In genomic region chr3:42822828-42823227, GRCh38 we compare ENCODE assay signal across 1 cellular context.
TF ChIP-seq lines count a peak whose summit lies in the region.

No MANE protein-coding gene starts in this region.

TF ChIP-seq in HepG2, 621 proteins besides CTCF, POLR2A, EP300 and RAD21 (continued from another document and continues in another):
- TF ChIP-seq MYPOP (CRISPR knock-in tag; IDR thresholded peaks at IDR 0.05) = 0 out of 2 replicates have a peak, but pooled peaks have one; percentile 11
- peak; percentile 34; the same call in 1 of the 2 replicates for TF ChIP-seq PHF8 (CRISPR knock-in tag; IDR thresholded peaks at IDR 0.05)
- peak in 1 of 2 experiments; percentile 23; a peak in 1 of 4 replicates for TF ChIP-seq KLF16 (CRISPR knock-in tag; IDR thresholded peaks at IDR 0.05)
- no peak for TF ChIP-seq SOX6 (IDR thresholded peaks at IDR 0.05)
- TF ChIP-seq SOX6 (CRISPR knock-in tag; IDR thresholded peaks at IDR 0.05) = 0 out of 2 replicates have a peak, but pooled peaks have one; percentile 9
- no peak for TF ChIP-seq TFDP1 (CRISPR knock-in tag; IDR thresholded peaks at IDR 0.05; ENCODE audit: borderline replicate concordance)
- TF ChIP-seq, protein P1, sequence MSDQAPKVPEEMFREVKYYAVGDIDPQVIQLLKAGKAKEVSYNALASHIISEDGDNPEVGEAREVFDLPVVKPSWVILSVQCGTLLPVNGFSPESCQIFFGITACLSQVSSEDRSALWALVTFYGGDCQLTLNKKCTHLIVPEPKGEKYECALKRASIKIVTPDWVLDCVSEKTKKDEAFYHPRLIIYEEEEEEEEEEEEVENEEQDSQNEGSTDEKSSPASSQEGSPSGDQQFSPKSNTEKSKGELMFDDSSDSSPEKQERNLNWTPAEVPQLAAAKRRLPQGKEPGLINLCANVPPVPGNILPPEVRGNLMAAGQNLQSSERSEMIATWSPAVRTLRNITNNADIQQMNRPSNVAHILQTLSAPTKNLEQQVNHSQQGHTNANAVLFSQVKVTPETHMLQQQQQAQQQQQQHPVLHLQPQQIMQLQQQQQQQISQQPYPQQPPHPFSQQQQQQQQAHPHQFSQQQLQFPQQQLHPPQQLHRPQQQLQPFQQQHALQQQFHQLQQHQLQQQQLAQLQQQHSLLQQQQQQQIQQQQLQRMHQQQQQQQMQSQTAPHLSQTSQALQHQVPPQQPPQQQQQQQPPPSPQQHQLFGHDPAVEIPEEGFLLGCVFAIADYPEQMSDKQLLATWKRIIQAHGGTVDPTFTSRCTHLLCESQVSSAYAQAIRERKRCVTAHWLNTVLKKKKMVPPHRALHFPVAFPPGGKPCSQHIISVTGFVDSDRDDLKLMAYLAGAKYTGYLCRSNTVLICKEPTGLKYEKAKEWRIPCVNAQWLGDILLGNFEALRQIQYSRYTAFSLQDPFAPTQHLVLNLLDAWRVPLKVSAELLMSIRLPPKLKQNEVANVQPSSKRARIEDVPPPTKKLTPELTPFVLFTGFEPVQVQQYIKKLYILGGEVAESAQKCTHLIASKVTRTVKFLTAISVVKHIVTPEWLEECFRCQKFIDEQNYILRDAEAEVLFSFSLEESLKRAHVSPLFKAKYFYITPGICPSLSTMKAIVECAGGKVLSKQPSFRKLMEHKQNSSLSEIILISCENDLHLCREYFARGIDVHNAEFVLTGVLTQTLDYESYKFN (CRISPR knock-in tag; conservative IDR thresholded peaks at IDR 0.05) = peak; percentile 42; the same call in 1 of the 2 replicates
- TF ChIP-seq IRF2 (CRISPR knock-in tag; IDR thresholded peaks at IDR 0.05) = peak; percentile 12; the same call in 1 of the 2 replicates
- peak; percentile 35; the same call in 1 of the 2 replicates for TF ChIP-seq EHMT2 (IDR thresholded peaks at IDR 0.05; ENCODE audit: borderline replicate concordance, low read depth, low read length)
- 0 out of 2 replicates have a peak, but pooled peaks have one; percentile 16 for TF ChIP-seq GATAD1 (CRISPR knock-in tag; IDR thresholded peaks at IDR 0.05)
- 0 out of 2 replicates have a peak, but pooled peaks have one; percentile 21 for TF ChIP-seq ZBTB25 (CRISPR knock-in tag; IDR thresholded peaks at IDR 0.05)
- 0 out of 2 replicates have a peak, but pooled peaks have one; percentile 58 for TF ChIP-seq KAT7 (CRISPR knock-in tag; IDR thresholded peaks at IDR 0.05; ENCODE audit: borderline replicate concordance)
- TF ChIP-seq ZHX2 (IDR thresholded peaks at IDR 0.05; ENCODE audit: low read depth) = 0 out of 2 replicates have a peak, but pooled peaks have one; percentile 46
- no peak for TF ChIP-seq ZHX2 (CRISPR knock-in tag; IDR thresholded peaks at IDR 0.05; ENCODE audit: borderline replicate concordance)
- TF ChIP-seq, protein P2, sequence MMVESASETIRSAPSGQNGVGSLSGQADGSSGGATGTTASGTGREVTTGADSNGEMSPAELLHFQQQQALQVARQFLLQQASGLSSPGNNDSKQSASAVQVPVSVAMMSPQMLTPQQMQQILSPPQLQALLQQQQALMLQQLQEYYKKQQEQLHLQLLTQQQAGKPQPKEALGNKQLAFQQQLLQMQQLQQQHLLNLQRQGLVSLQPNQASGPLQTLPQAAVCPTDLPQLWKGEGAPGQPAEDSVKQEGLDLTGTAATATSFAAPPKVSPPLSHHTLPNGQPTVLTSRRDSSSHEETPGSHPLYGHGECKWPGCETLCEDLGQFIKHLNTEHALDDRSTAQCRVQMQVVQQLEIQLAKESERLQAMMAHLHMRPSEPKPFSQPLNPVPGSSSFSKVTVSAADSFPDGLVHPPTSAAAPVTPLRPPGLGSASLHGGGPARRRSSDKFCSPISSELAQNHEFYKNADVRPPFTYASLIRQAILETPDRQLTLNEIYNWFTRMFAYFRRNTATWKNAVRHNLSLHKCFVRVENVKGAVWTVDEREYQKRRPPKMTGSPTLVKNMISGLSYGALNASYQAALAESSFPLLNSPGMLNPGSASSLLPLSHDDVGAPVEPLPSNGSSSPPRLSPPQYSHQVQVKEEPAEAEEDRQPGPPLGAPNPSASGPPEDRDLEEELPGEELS (CRISPR knock-in tag; IDR thresholded peaks at IDR 0.05) = peak; percentile 71
- 0 out of 2 replicates have a peak, but pooled peaks have one; percentile 17 for TF ChIP-seq CEBPG (CRISPR knock-in tag; IDR thresholded peaks at IDR 0.05)
- TF ChIP-seq HNF1A (IDR thresholded peaks at IDR 0.05; ENCODE audit: low read depth) = no peak
- peak; percentile 28; the same call in 1 of the 2 replicates for TF ChIP-seq HNF1A (CRISPR knock-in tag; IDR thresholded peaks at IDR 0.05; ENCODE audit: borderline replicate concordance)
- no peak for TF ChIP-seq KLF11 (CRISPR knock-in tag; IDR thresholded peaks at IDR 0.05)
- TF ChIP-seq ZNF547 (CRISPR knock-in tag; IDR thresholded peaks at IDR 0.05) = no peak
- TF ChIP-seq NFKBIZ (CRISPR knock-in tag; IDR thresholded peaks at IDR 0.05) = 0 out of 2 replicates have a peak, but pooled peaks have one; percentile 6
- TF ChIP-seq HDAC2 (CRISPR knock-in tag; IDR thresholded peaks at IDR 0.05) = peak; percentile 26; the same call in 1 of the 2 replicates
- TF ChIP-seq HDAC1 (CRISPR knock-in tag; IDR thresholded peaks at IDR 0.05) = no peak
- peak; percentile 59 for TF ChIP-seq ZFX (CRISPR knock-in tag; IDR thresholded peaks at IDR 0.05; ENCODE audit: low read depth)
- 0 out of 2 replicates have a peak, but pooled peaks have one; percentile 33 for TF ChIP-seq DMAP1 (CRISPR knock-in tag; IDR thresholded peaks at IDR 0.05)
- 0 out of 2 replicates have a peak, but pooled peaks have one; percentile 47 for TF ChIP-seq ZNF614 (CRISPR knock-in tag; IDR thresholded peaks at IDR 0.05; ENCODE audit: borderline replicate concordance)
- peak; percentile 72; the same call in 1 of the 2 replicates for TF ChIP-seq SSRP1 (CRISPR knock-in tag; IDR thresholded peaks at IDR 0.05)
- TF ChIP-seq ZFY (CRISPR knock-in tag; IDR thresholded peaks at IDR 0.05) = peak; percentile 49
- TF ChIP-seq ZNF792 (CRISPR knock-in tag; IDR thresholded peaks at IDR 0.05) = peak; percentile 76; the same call in 1 of the 2 replicates
- peak; percentile 77 for TF ChIP-seq TCF7 (IDR thresholded peaks at IDR 0.05; ENCODE audit: low read depth)
- peak; percentile 67 for TF ChIP-seq ZNF644 (CRISPR knock-in tag; IDR thresholded peaks at IDR 0.05; ENCODE audit: low read depth)
- 0 out of 2 replicates have a peak, but pooled peaks have one; percentile 10 for TF ChIP-seq BHLHE40 (IDR thresholded peaks at IDR 0.05; ENCODE audit: low read length)
- TF ChIP-seq ZNF331 (CRISPR knock-in tag; IDR thresholded peaks at IDR 0.05) = 0 out of 2 replicates have a peak, but pooled peaks have one; percentile 24
- TF ChIP-seq POLR2AphosphoS5 (IDR thresholded peaks at IDR 0.05; ENCODE audit: low read depth, low read length) = 0 out of 2 replicates have a peak, but pooled peaks have one; percentile 29
- TF ChIP-seq MIER3 (CRISPR knock-in tag; IDR thresholded peaks at IDR 0.05; ENCODE audit: borderline replicate concordance) = peak; percentile 56; the same call in 1 of the 2 replicates
- TF ChIP-seq KLF6 (CRISPR knock-in tag; IDR thresholded peaks at IDR 0.05) = no peak
- no peak for TF ChIP-seq ZNF101 (CRISPR knock-in tag; IDR thresholded peaks at IDR 0.05; ENCODE audit: borderline replicate concordance, low read depth)
- no peak for TF ChIP-seq SIX4 (CRISPR knock-in tag; IDR thresholded peaks at IDR 0.05)
- TF ChIP-seq ZBTB33 (CRISPR knock-in tag; IDR thresholded peaks at IDR 0.05) = peak; percentile 42
